Comparison of ENCODE assay signal across 9 cellular contexts in genomic region chr15:31200735-31201151, GRCh38.
DNase-seq lines count a peak whose midpoint lies in the region; ATAC-seq and TF ChIP-seq lines count a peak whose summit lies in the region.
"Had no signal": no experiment of that assay in that cellular context is flagged by ENCODE, and none has a peak within 500 bp of the region (broad histone marks: within the 10 kb centered on the region; RNA-seq: fewer than 3 reads in every experiment).

No MANE protein-coding gene starts in this region.

- POLR2A ChIA-PET in RWPE1 (lab: Yijun Ruan, JAX; ENCODE audit: low non-redundant PET), result no interaction called here

- no peaks in the 10 kb centered on the region for H3K27me3 ChIP-seq in right cardiac atrium (ENCODE audit: control insufficient read depth, insufficient read depth)

- no peaks in the 10 kb centered on the region for H3K9me3 Mint-ChIP-seq in activated naive CD8-positive, alpha-beta T cell treated with anti-CD3 and anti-CD28 coated beads, Interleukin-2, amount 50 U/mL, for 24 hours
- H3K9me3 Mint-ChIP-seq: T-helper 1 cell treated with Interleukin-12 subunit alpha and Interleukin-12 subunit beta and Interleukin-4 antibody, amounts not matched to agents 30 μg/mL and 1 μg/mL, for 36 hours had no signal

- peaks cover 4% of the 10 kb centered on the region for H3K4me1 ChIP-seq in right cardiac atrium (ENCODE audit: control insufficient read depth, insufficient read depth, low read length)

- peaks cover 25% of the 10 kb centered on the region for H3K4me1 Mint-ChIP-seq in activated naive CD8-positive, alpha-beta T cell treated with anti-CD3 and anti-CD28 coated beads, Interleukin-2, amount 50 U/mL, for 24 hours

- H3K4me3 Mint-ChIP-seq in activated naive CD8-positive, alpha-beta T cell treated with anti-CD3 and anti-CD28 coated beads, Interleukin-2, amount 50 U/mL, for 24 hours, result no peak overlapping the region
- H3K4me3 Mint-ChIP-seq: T-helper 1 cell treated with Interleukin-12 subunit alpha and Interleukin-12 subunit beta and Interleukin-4 antibody, amounts not matched to agents 30 μg/mL and 1 μg/mL, for 36 hours had no signal

- TF ChIP-seq CTCF in GM12872 (IDR thresholded peaks at IDR 0.05; ENCODE audit: insufficient read depth, low read depth, low read length) (peak; percentile 72), RWPE1 (conservative IDR thresholded peaks at IDR 0.05; ENCODE audit: low read depth) (peak; percentile 52)

- DNase-seq in RWPE1 (ENCODE audit: low spot score) (no peak), right cardiac atrium (peak; percentile 74 to 94 (median 91)), A172 (ENCODE audit: low spot score) (no peak)
- DNase-seq in activated naive CD8-positive, alpha-beta T cell treated with anti-CD3 and anti-CD28 coated beads, Interleukin-2, amount 50 U/mL, for 24 hours, result peak; percentile 63
- peak; percentile 38 for DNase-seq in stimulated activated CD4-positive, alpha-beta T cell treated with anti-CD3 and anti-CD28 coated beads, Interleukin-12 subunit alpha, Interleukin-12 subunit beta, amount 100 ng/mL, for 4 hours

- intact Hi-C loops in right cardiac atrium (cut with DNase I), result loop anchor here (2.0 to 5.0 kb wide), 4 partner anchors 237 to 290 kb away; no protein-coding TSS in a partner anchor

- 60% methylated on average over 16 of the region's 16 CpGs for WGBS in right cardiac atrium

- H3K27ac Mint-ChIP-seq in activated naive CD8-positive, alpha-beta T cell treated with anti-CD3 and anti-CD28 coated beads, Interleukin-2, amount 50 U/mL, for 24 hours, result no peak overlapping the region
- H3K27ac Mint-ChIP-seq: T-helper 1 cell treated with Interleukin-12 subunit alpha and Interleukin-12 subunit beta and Interleukin-4 antibody, amounts not matched to agents 30 μg/mL and 1 μg/mL, for 36 hours had no signal

- peak; percentile 34 for ATAC-seq in activated naive CD8-positive, alpha-beta T cell treated with anti-CD3 and anti-CD28 coated beads, Interleukin-2, amount 50 U/mL, for 24 hours
- ATAC-seq in right cardiac atrium, result peak; percentile 89 to 93
- no peak for ATAC-seq in GM21515 (IDR thresholded peaks at IDR 0.05; ENCODE audit: unreplicated experiment)
- no peak for ATAC-seq in HG02938 (IDR thresholded peaks at IDR 0.05; ENCODE audit: unreplicated experiment)

- H3K27me3 Mint-ChIP-seq in activated naive CD8-positive, alpha-beta T cell treated with anti-CD3 and anti-CD28 coated beads, Interleukin-2, amount 50 U/mL, for 24 hours, result peaks cover 4% of the 10 kb centered on the region

- H3K9me3 ChIP-seq in right cardiac atrium (ENCODE audit: control insufficient read depth, low read length), result no peaks in the 10 kb centered on the region

- H3K36me3 Mint-ChIP-seq in activated naive CD8-positive, alpha-beta T cell treated with anti-CD3 and anti-CD28 coated beads, Interleukin-2, amount 50 U/mL, for 24 hours (ENCODE audit: low read depth), result no peaks in the 10 kb centered on the region

- H3K27ac ChIP-seq in RWPE1, result peak overlapping the region; percentile 16
- no peak overlapping the region for H3K27ac ChIP-seq in right cardiac atrium (ENCODE audit: low read length)

- CTCF ChIA-PET in RWPE1 (lab: Yijun Ruan, JAX), result no interaction called here

- no peak overlapping the region for H3K4me3 ChIP-seq in right cardiac atrium (ENCODE audit: low read length)

Comparison
In these comparisons a context has a peak if more than half of its experiments do, and no peak if none do; other contexts are left out.
1. DNase-seq: peak in activated naive CD8-positive, alpha-beta T cell treated with anti-CD3 and anti-CD28 coated beads, Interleukin-2, amount 50 U/mL, for 24 hours (single experiment), right cardiac atrium (3 of 3) and stimulated activated CD4-positive, alpha-beta T cell treated with anti-CD3 and anti-CD28 coated beads, Interleukin-12 subunit alpha, Interleukin-12 subunit beta, amount 100 ng/mL, for 4 hours (single experiment); none in RWPE1 (single experiment) and A172 (single experiment).
2. ATAC-seq: peak in activated naive CD8-positive, alpha-beta T cell treated with anti-CD3 and anti-CD28 coated beads, Interleukin-2, amount 50 U/mL, for 24 hours (single experiment) and right cardiac atrium (2 of 2); none in GM21515 (single experiment) and HG02938 (single experiment).